32 cellular contexts compared by ENCODE assay signal in the genomic region with DNA sequence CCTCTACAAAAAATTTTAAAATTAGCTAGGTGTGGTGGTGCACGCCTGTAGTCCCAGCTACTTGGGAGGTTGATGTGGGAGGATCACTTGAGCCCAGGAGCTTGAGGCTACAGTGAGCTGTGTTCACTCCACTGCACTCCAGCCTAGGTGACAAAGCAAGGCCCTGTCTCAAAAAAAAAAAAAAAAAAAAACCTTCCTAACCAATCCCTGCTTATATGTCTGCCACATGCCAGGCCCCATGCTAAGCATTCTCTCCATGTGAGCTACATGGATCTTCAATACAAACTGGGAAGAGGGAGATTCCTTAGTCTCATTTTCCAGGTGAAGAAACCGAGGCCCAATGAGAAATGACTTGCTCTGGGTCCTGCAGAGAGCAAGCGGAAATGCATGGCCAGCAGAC. TPM values are rescaled to one million over a fixed set of nuclear protein-coding genes. Genes with fewer than 3 reads are reported as not detected.
"Had no signal": no experiment of that assay in that cellular context is flagged by ENCODE, and none has a peak within 500 bp of the region (broad histone marks: within the 10 kb centered on the region; RNA-seq: fewer than 3 reads in every experiment).

No MANE protein-coding gene starts in this region.

- H3K4me3 Mint-ChIP-seq: mesothelial cell of epicardium; natural killer cell; nephron progenitor cell; stimulated activated effector memory CD8-positive, alpha-beta T cell treated with anti-CD3 and anti-CD28 coated beads, Interleukin-12 subunit alpha, Interleukin-12 subunit beta, amount 100 ng/mL, for 72 hours; stimulated activated naive CD8-positive, alpha-beta T cell treated with anti-CD3 and anti-CD28 coated beads, Interleukin-15, Interleukin-2, amounts not matched to agents 100 ng/mL and 50 ng/mL, for 24 hours had no signal

- H3K9me3 Mint-ChIP-seq: mesothelial cell of epicardium; naive B cell; natural killer cell; nephron progenitor cell; stimulated activated effector memory CD8-positive, alpha-beta T cell treated with anti-CD3 and anti-CD28 coated beads, Interleukin-12 subunit alpha, Interleukin-12 subunit beta, amount 100 ng/mL, for 72 hours; stimulated activated naive CD8-positive, alpha-beta T cell treated with anti-CD3 and anti-CD28 coated beads, Interleukin-15, Interleukin-2, amounts not matched to agents 100 ng/mL and 50 ng/mL, for 24 hours had no signal

- H3K4me3 ChIP-seq: hepatocyte, left ventricle myocardium inferior, lung, pancreas, prostate gland, sigmoid colon, spleen, suprapubic skin, thoracic aorta, tibial artery, upper lobe of right lung had no signal

- H3K27me3 Mint-ChIP-seq: naive B cell; stimulated activated naive CD8-positive, alpha-beta T cell treated with anti-CD3 and anti-CD28 coated beads, Interleukin-15, Interleukin-2, amounts not matched to agents 100 ng/mL and 50 ng/mL, for 24 hours had no signal

- H3K27me3 ChIP-seq: hepatocyte, pancreas, sigmoid colon, spleen, suprapubic skin, tibial artery, upper lobe of right lung had no signal

- H3K9me3 ChIP-seq: left ventricle myocardium inferior, pancreas, prostate gland, sigmoid colon, spleen, suprapubic skin, thoracic aorta, tibial artery, upper lobe of right lung had no signal

- H3K36me3 ChIP-seq: pancreas, prostate gland had no signal

- H3K36me3 Mint-ChIP-seq: natural killer cell had no signal

- H3K27ac Mint-ChIP-seq: mesothelial cell of epicardium; naive B cell; natural killer cell; nephron progenitor cell; stimulated activated effector memory CD8-positive, alpha-beta T cell treated with anti-CD3 and anti-CD28 coated beads, Interleukin-12 subunit alpha, Interleukin-12 subunit beta, amount 100 ng/mL, for 72 hours; stimulated activated naive CD8-positive, alpha-beta T cell treated with anti-CD3 and anti-CD28 coated beads, Interleukin-15, Interleukin-2, amounts not matched to agents 100 ng/mL and 50 ng/mL, for 24 hours had no signal

- ATAC-seq: natural killer cell; pancreas; right cardiac atrium; stimulated activated effector memory CD8-positive, alpha-beta T cell treated with anti-CD3 and anti-CD28 coated beads, Interleukin-12 subunit alpha, Interleukin-12 subunit beta, amount 100 ng/mL, for 72 hours; upper lobe of right lung had no signal

- H3K27ac ChIP-seq: hepatocyte, left ventricle myocardium inferior, pancreas, prostate gland, sigmoid colon, spleen, suprapubic skin, thoracic aorta, tibial artery, upper lobe of right lung had no signal

- H3K4me1 ChIP-seq: upper lobe of right lung had no signal

- DNase-seq: islet precursor cell; left ventricle myocardium inferior; mesendoderm; naive B cell; natural killer cell; nephron progenitor cell; nucleus accumbens; pancreas; posterior cingulate gyrus; retina; right cardiac atrium; sigmoid colon; small intestine; spleen; stimulated activated CD4-positive, alpha-beta T cell treated with anti-CD3 and anti-CD28 coated beads, Interleukin-4, amount 100 ng/mL, for 24 hours; stimulated activated naive CD4-positive, alpha-beta T cell; tibial artery; trophoblast cell; upper lobe of right lung had no signal

RNA-seq across cellular contexts. Expression of gene OVOL3, which starts 2.3 kb away (rescaled TPM):
- total RNA-seq: hepatocyte, kidney epithelial cell, left ventricle myocardium inferior, lower leg skin, lung, mesothelial cell of epicardium, mononuclear cell, natural killer cell, osteoblast, pancreas, prostate gland, right cardiac atrium, sigmoid colon, spleen, subcutaneous adipose tissue, suprapubic skin, thoracic aorta, upper lobe of right lung had no signal

RNA-seq across cellular contexts. Expression of gene COX7A1, which starts 43.6 kb away (rescaled TPM):
- total RNA-seq: hepatocyte, mesothelial cell of epicardium, mononuclear cell, natural killer cell had no signal
